In the genomic region with DNA sequence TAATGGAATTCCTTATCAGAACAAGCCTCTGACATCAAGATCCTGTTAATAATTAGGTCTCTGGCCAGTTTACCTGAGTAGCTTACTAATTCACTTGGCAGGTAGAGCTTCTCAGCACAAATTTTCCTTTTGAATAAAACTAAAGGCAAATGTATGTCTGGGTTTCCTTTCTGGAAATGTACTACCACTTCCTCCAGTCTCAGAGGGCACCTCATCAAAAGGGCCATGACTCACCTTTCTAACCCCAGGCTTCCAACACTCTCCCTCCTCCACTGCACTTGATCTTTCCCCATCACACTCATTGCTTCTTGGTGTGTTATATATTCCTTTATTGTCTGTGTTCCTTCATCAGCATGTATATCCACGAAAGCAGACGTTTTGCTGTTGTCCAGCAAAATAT, we compare ENCODE assay signal across 13 cellular contexts.
A peak's percentile ranks its signal among the peaks of the same experiment; 100 is the strongest.
DNase-seq lines count a peak whose midpoint lies in the region; ATAC-seq lines count a peak whose summit lies in the region.
"Had no signal": no experiment of that assay in that cellular context is flagged by ENCODE, and none has a peak within 500 bp of the region (broad histone marks: within the 10 kb centered on the region; RNA-seq: fewer than 3 reads in every experiment).

No MANE protein-coding gene starts in this region.

- DNase-seq in ACHN: peak; percentile 65
- DNase-seq in ELR (ENCODE audit: low read depth): peak; percentile 39
- peak; percentile 28 for DNase-seq in SK-MEL-5 (ENCODE audit: low read depth, low spot score)
- DNase-seq in glomerular visceral epithelial cell (ENCODE audit: extremely low spot score): peak; percentile 34
- DNase-seq in NCI-H2196 treated with DMSO at 0.1 percent for 48 hours (lab: John Stamatoyannopoulos, UW; ENCODE audit: unreplicated experiment): no peak
- DNase-seq in left ventricle myocardium superior: no peak
- DNase-seq in cortex of kidney (lab: John Stamatoyannopoulos, UW): no peak
- DNase-seq: BE2C, caudate nucleus, lower lobe of right lung, NCI-H1930, NCI-H524 had no signal

- intact Hi-C loops in left ventricle myocardium superior (cut with micrococcal nuclease): no loop called here

- in situ Hi-C loops in ACHN (cut with HindIII; ENCODE audit: low pct_ligation_motif_present, low pct_unique_long_range_greater_than_20kb, low sequenced_read_pairs): no loop called here
- in situ Hi-C loops in SK-MEL-5 (cut with HindIII; ENCODE audit: low pct_unique_long_range_greater_than_20kb, low sequenced_read_pairs): loop anchor here (25.0 kb wide), 1 partner anchor 97 kb away; the partner anchor contains the start of gene SLC2A13

- ATAC-seq in GM19397 (IDR thresholded peaks at IDR 0.05; ENCODE audit: unreplicated experiment) (no peak), left ventricle myocardium superior (no peak)
- ATAC-seq: lower lobe of right lung had no signal

Comparison
In these comparisons a context has a peak if more than half of its experiments do, and no peak if none do; other contexts are left out.
1. DNase-seq: peak in ACHN (single experiment), ELR (single experiment), SK-MEL-5 (single experiment) and glomerular visceral epithelial cell (single experiment); none in NCI-H2196 treated with DMSO at 0.1 percent for 48 hours (single experiment), left ventricle myocardium superior (single experiment) and cortex of kidney (single experiment).